ENCODE assay signal across 27 cellular contexts in the genomic region with DNA sequence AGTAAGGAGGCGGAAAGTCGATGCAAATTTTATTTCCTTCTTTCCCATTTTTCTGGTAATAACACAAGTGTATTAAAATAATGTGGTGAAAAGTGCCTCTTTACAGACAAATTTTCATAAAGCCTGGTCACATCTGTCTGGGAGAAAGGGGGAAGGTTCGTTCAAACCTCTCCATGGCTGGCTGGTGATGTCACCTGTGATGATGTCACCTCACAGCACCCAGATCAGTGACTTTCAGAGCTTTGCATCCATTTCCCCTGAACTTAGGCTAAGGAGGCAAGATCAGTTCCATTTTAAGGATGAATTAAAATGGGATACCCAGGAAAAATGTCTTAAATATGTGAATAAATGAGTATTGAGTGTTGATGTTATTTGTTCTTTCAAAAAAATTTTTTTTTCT. TPM values are rescaled to one million over a fixed set of nuclear protein-coding genes. Genes with fewer than 3 reads are reported as not detected.
DNase-seq lines count a peak whose midpoint lies in the region; ATAC-seq and TF ChIP-seq lines count a peak whose summit lies in the region.
"Had no signal": no experiment of that assay in that cellular context is flagged by ENCODE, and none has a peak within 500 bp of the region (broad histone marks: within the 10 kb centered on the region; RNA-seq: fewer than 3 reads in every experiment).

No MANE protein-coding gene starts in this region.

- H3K36me3 Mint-ChIP-seq in activated naive CD4-positive, alpha-beta T cell treated with anti-CD3 and anti-CD28 coated beads for 36 hours (ENCODE audit: low read depth) = peaks cover 41% of the 10 kb centered on the region
- H3K36me3 Mint-ChIP-seq in chondrocyte (ENCODE audit: low read depth) = peaks cover 25% of the 10 kb centered on the region
- peaks cover 37% of the 10 kb centered on the region for H3K36me3 Mint-ChIP-seq in osteocyte (ENCODE audit: unreplicated experiment)
- peaks cover 49% of the 10 kb centered on the region for H3K36me3 Mint-ChIP-seq in activated naive CD8-positive, alpha-beta T cell treated with anti-CD3 and anti-CD28 coated beads, Interleukin-2, amount 50 U/mL, for 24 hours (ENCODE audit: low read depth)

- ATAC-seq in activated naive CD8-positive, alpha-beta T cell treated with anti-CD3 and anti-CD28 coated beads, Interleukin-2, amount 50 U/mL, for 24 hours = no peak
- ATAC-seq in left lobe of liver = no peak
- ATAC-seq: activated T-cell treated with anti-CD3 and anti-CD28 coated beads, Interleukin-2, amount 50 U/mL, for 4 hours; GM12878; left ventricle myocardium superior; naive thymus-derived CD4-positive, alpha-beta T cell; Panc1 had no signal

- peaks cover 14% of the 10 kb centered on the region for H3K9me3 Mint-ChIP-seq in activated naive CD4-positive, alpha-beta T cell treated with anti-CD3 and anti-CD28 coated beads for 36 hours
- H3K9me3 Mint-ChIP-seq in chondrocyte (ENCODE audit: low read depth) (peaks cover 13% of the 10 kb centered on the region), osteocyte (ENCODE audit: unreplicated experiment) (peaks cover 21% of the 10 kb centered on the region)
- peaks cover 16% of the 10 kb centered on the region for H3K9me3 Mint-ChIP-seq in activated naive CD8-positive, alpha-beta T cell treated with anti-CD3 and anti-CD28 coated beads, Interleukin-2, amount 50 U/mL, for 24 hours
- H3K9me3 Mint-ChIP-seq: dendritic cell treated with granulocyte-macrophage colony-stimulating factor and Interleukin-4, amounts not matched to agents 40 ng/mL and 50 ng/mL, for 4 days; GM23338 had no signal

- intact Hi-C loops in activated naive CD4-positive, alpha-beta T cell treated with anti-CD3 and anti-CD28 coated beads for 36 hours (cut with micrococcal nuclease) = no loop called here

- TF ChIP-seq CTCF in chondrocyte (IDR thresholded peaks at IDR 0.05) = no peak
- TF ChIP-seq CTCF in osteocyte (IDR thresholded peaks at IDR 0.05) = no peak

- H3K4me3 Mint-ChIP-seq in activated naive CD4-positive, alpha-beta T cell treated with anti-CD3 and anti-CD28 coated beads for 36 hours = no peak overlapping the region
- H3K4me3 Mint-ChIP-seq in chondrocyte (ENCODE audit: unreplicated experiment) (peak overlapping the region; percentile 21), osteocyte (ENCODE audit: unreplicated experiment) (no peak overlapping the region)
- H3K4me3 Mint-ChIP-seq in activated naive CD8-positive, alpha-beta T cell treated with anti-CD3 and anti-CD28 coated beads, Interleukin-2, amount 50 U/mL, for 24 hours = no peak overlapping the region
- H3K4me3 Mint-ChIP-seq: activated T-cell treated with anti-CD3 and anti-CD28 coated beads, Interleukin-2, amount 50 U/mL, for 4 hours; dendritic cell treated with granulocyte-macrophage colony-stimulating factor and Interleukin-4, amounts not matched to agents 40 ng/mL and 50 ng/mL, for 4 days; GM23338; mesothelial cell of epicardium; naive thymus-derived CD4-positive, alpha-beta T cell had no signal

- H3K27ac Mint-ChIP-seq in activated naive CD4-positive, alpha-beta T cell treated with anti-CD3 and anti-CD28 coated beads for 36 hours = no peak overlapping the region
- H3K27ac Mint-ChIP-seq in chondrocyte (ENCODE audit: unreplicated experiment) (peak overlapping the region; percentile 100), osteocyte (ENCODE audit: unreplicated experiment) (peak overlapping the region; percentile 98)
- H3K27ac Mint-ChIP-seq in activated naive CD8-positive, alpha-beta T cell treated with anti-CD3 and anti-CD28 coated beads, Interleukin-2, amount 50 U/mL, for 24 hours = no peak overlapping the region
- H3K27ac Mint-ChIP-seq: dendritic cell treated with granulocyte-macrophage colony-stimulating factor and Interleukin-4, amounts not matched to agents 40 ng/mL and 50 ng/mL, for 4 days; GM23338; mesothelial cell of epicardium had no signal

- H3K27me3 Mint-ChIP-seq in activated naive CD4-positive, alpha-beta T cell treated with anti-CD3 and anti-CD28 coated beads for 36 hours (ENCODE audit: low read depth) = no peaks in the 10 kb centered on the region
- H3K27me3 Mint-ChIP-seq in chondrocyte (ENCODE audit: low read depth) (no peaks in the 10 kb centered on the region), osteocyte (ENCODE audit: unreplicated experiment) (no peaks in the 10 kb centered on the region)
- H3K27me3 Mint-ChIP-seq in activated naive CD8-positive, alpha-beta T cell treated with anti-CD3 and anti-CD28 coated beads, Interleukin-2, amount 50 U/mL, for 24 hours = no peaks in the 10 kb centered on the region
- H3K27me3 Mint-ChIP-seq: dendritic cell treated with granulocyte-macrophage colony-stimulating factor and Interleukin-4, amounts not matched to agents 40 ng/mL and 50 ng/mL, for 4 days; naive thymus-derived CD4-positive, alpha-beta T cell had no signal

- CTCF ChIA-PET in activated naive CD4-positive, alpha-beta T cell treated with anti-CD3 and anti-CD28 coated beads for 36 hours (lab: Charles Lee) = no interaction called here

- H3K4me1 Mint-ChIP-seq in activated naive CD4-positive, alpha-beta T cell treated with anti-CD3 and anti-CD28 coated beads for 36 hours (ENCODE audit: low read depth) = peaks cover 48% of the 10 kb centered on the region
- peaks cover 87% of the 10 kb centered on the region for H3K4me1 Mint-ChIP-seq in chondrocyte (ENCODE audit: low read depth)
- H3K4me1 Mint-ChIP-seq in osteocyte (ENCODE audit: unreplicated experiment) = peaks cover 68% of the 10 kb centered on the region
- H3K4me1 Mint-ChIP-seq in activated naive CD8-positive, alpha-beta T cell treated with anti-CD3 and anti-CD28 coated beads, Interleukin-2, amount 50 U/mL, for 24 hours = peaks cover 52% of the 10 kb centered on the region

- DNase-seq in activated naive CD4-positive, alpha-beta T cell treated with anti-CD3 and anti-CD28 coated beads for 36 hours = peak; percentile 27
- no peak for DNase-seq in activated naive CD4-positive, alpha-beta T cell treated with Interleukin-2 at 50 U/mL for 16 hours
- DNase-seq in chondrocyte (ENCODE audit: low spot score) (no peak), osteocyte (ENCODE audit: extremely low spot score, unreplicated experiment) (no peak), dermis blood vessel endothelial cell (no peak), left lobe of liver (ENCODE audit: low spot score) (no peak), inferior parietal cortex (ENCODE audit: extremely low spot score) (no peak)
- no peak for DNase-seq in activated naive CD8-positive, alpha-beta T cell treated with anti-CD3 and anti-CD28 coated beads, Interleukin-2, amount 50 U/mL, for 24 hours
- DNase-seq: 8988T; activated CD4-positive, alpha-beta T cell treated with anti-CD3 and anti-CD28 coated beads for 48 hours; activated CD8-positive, alpha-beta memory T cell treated with anti-CD3 and anti-CD28 coated beads for 24 hours; activated T-cell treated with anti-CD3 and anti-CD28 coated beads, Interleukin-2, amount 50 U/mL, for 4 hours; amygdala; left ventricle myocardium superior; naive thymus-derived CD4-positive, alpha-beta T cell; NCI-H1105 treated with DMSO at 0.1 percent for 48 hours; NCI-H2029; NCI-H69; nucleus accumbens; SHP77 treated with DMSO at 0.1 percent for 48 hours; stimulated activated CD4-positive, alpha-beta T cell treated with anti-CD3 and anti-CD28 coated beads, Interleukin-2, amount 100 ng/mL, for 24 hours had no signal

RNA-seq across cellular contexts. Expression of a gene that starts 34.1 kb away (rescaled TPM):
- total RNA-seq in activated naive CD4-positive, alpha-beta T cell treated with anti-CD3 and anti-CD28 coated beads for 36 hours = 10 to 100 TPM; 11.9 to 13.0 TPM
- total RNA-seq in chondrocyte (160 to 190 TPM (median 163 TPM) in 3 replicates), osteocyte (71.9 and 74.2 TPM in 2 replicates), dermis blood vessel endothelial cell (0.05 and 0.17 TPM in 2 replicates), left lobe of liver (0.50 TPM)
- total RNA-seq: M059J had no signal

Comparison
In these comparisons a context has a peak if more than half of its experiments do, and no peak if none do; other contexts are left out.
1. H3K27ac Mint-ChIP-seq: peak in chondrocyte (single experiment) and osteocyte (single experiment); none in activated naive CD4-positive, alpha-beta T cell treated with anti-CD3 and anti-CD28 coated beads for 36 hours (single experiment) and activated naive CD8-positive, alpha-beta T cell treated with anti-CD3 and anti-CD28 coated beads, Interleukin-2, amount 50 U/mL, for 24 hours (single experiment).